Comparison of ENCODE assay signal across 23 cellular contexts in the genomic region with DNA sequence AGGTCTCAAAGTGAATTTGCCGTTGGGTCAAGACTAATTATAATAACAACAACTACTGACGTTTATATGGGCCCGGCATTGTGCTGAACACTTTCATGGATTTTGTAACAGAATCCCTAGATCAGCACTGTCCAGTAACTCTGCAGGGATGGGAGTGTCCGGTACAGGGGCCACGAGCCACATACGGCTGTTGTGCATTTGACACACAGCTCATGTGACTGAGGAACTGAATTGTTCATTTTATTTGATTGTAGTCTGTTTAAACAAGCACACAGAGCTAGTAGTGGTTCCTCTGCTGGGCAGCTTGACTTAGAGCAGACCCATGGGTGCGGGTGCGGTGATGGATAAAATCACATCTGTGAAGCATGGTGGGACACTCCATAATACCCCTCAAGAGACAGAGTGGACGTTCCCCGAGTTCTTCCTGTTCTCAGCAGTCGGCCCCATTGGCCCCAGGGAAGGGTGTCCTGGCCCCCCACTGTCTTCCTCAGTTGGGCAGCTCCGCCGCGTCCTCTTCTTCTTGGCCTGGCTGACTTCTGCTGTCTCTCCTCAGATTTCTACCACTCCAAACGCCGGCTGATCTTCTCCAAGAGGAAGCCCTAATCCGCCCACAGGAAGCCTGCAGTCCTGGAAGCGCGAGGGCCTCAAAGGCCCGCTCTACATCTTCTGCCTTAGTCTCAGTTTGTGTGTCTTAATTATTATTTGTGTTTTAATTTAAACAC. TPM values are rescaled to one million over a fixed set of nuclear protein-coding genes. Genes with fewer than 3 reads are reported as not detected.
DNase-seq lines count a peak whose midpoint lies in the region; ATAC-seq and TF ChIP-seq lines count a peak whose summit lies in the region.
"Had no signal": no experiment of that assay in that cellular context is flagged by ENCODE, and none has a peak within 500 bp of the region (broad histone marks: within the 10 kb centered on the region; RNA-seq: fewer than 3 reads in every experiment).

No MANE protein-coding gene starts in this region.

- peaks cover 62% of the 10 kb centered on the region for H3K4me1 Mint-ChIP-seq in CD14-positive monocyte

- peaks cover 0 to 3% (median 0%) of the 10 kb centered on the region in 7 donors for H3K9me3 Mint-ChIP-seq in CD14-positive monocyte
- H3K9me3 Mint-ChIP-seq: activated naive CD4-positive, alpha-beta T cell treated with anti-CD3 and anti-CD28 coated beads, Interleukin-2, amount 10 ng/mL, durations not matched to agents 7 days and 5 days; mesothelial cell of epicardium had no signal

- POLR2A ChIA-PET in GM10248 (lab: Yijun Ruan, JAX): interaction anchor here (0.5 to 2.0 kb wide), 3 partner anchors 18 to 76 kb away, joined by 3 to 8 read pairs (median 6); no protein-coding TSS in a partner anchor

- TF ChIP-seq CTCF in CD14-positive monocyte (IDR thresholded peaks at IDR 0.05) (no peak), coronary artery (IDR thresholded peaks at IDR 0.05) (no peak), omental fat pad (IDR thresholded peaks at IDR 0.05) (no peak), GM10248 (IDR thresholded peaks at IDR 0.05; ENCODE audit: control extremely low read depth, extremely low read depth, low read depth, missing control alignments) (no peak)

- CTCF ChIA-PET in GM10248 (lab: Yijun Ruan, JAX): interaction anchor here (1.0 to 8.0 kb wide), 7 partner anchors 19 to 74 kb away, joined by 3 to 55 read pairs (median 4); no protein-coding TSS in a partner anchor

- peak overlapping the region; percentile 64 to 65 for H3K4me3 Mint-ChIP-seq in CD14-positive monocyte
- H3K4me3 Mint-ChIP-seq: activated naive CD4-positive, alpha-beta T cell treated with anti-CD3 and anti-CD28 coated beads, Interleukin-2, amount 10 ng/mL, durations not matched to agents 7 days and 5 days; mesothelial cell of epicardium had no signal

- no peak for ATAC-seq in omental fat pad (ENCODE audit: low FRiP score)
- ATAC-seq in GM19455 (IDR thresholded peaks at IDR 0.05; ENCODE audit: unreplicated experiment): no peak

- intact Hi-C loops in CD14-positive monocyte (cut with micrococcal nuclease): no loop called here

- H3K27ac ChIP-seq in coronary artery: peak overlapping the region; percentile 25 to 50
- H3K27ac ChIP-seq: neutrophil, right atrium auricular region, SJSA1 had no signal

- H3K27me3 Mint-ChIP-seq in CD14-positive monocyte (ENCODE audit: low read depth in 3 of 3): peaks cover 2 to 7% (median 4%) of the 10 kb centered on the region in 3 donors
- H3K27me3 Mint-ChIP-seq: activated naive CD4-positive, alpha-beta T cell treated with anti-CD3 and anti-CD28 coated beads, Interleukin-2, amount 10 ng/mL, durations not matched to agents 7 days and 5 days had no signal

- TF ChIP-seq POLR2A in GM18951 (IDR thresholded peaks at IDR 0.05; ENCODE audit: extremely low read depth, insufficient read depth, insufficient read length): peak; percentile 59

- DNase-seq in CD14-positive monocyte (ENCODE audit: low spot score): peak; percentile 37
- DNase-seq in coronary artery (ENCODE audit: low spot score): no peak
- peak; percentile 22 for DNase-seq in omental fat pad (ENCODE audit: low spot score)
- no peak for DNase-seq in iPS-NIHi11 (ENCODE audit: low spot score)
- no peak for DNase-seq in activated naive CD4-positive, alpha-beta T cell (lab: John Stamatoyannopoulos, UW)
- DNase-seq in GM10248 (ENCODE audit: extremely low spot score): no peak
- DNase-seq: activated CD4-positive, alpha-beta T cell treated with anti-CD3 and anti-CD28 coated beads for 48 hours; activated naive CD4-positive, alpha-beta T cell treated with anti-CD3 and anti-CD28 coated beads, Interleukin-2, amount 10 ng/mL, durations not matched to agents 7 days and 5 days; foreskin melanocyte; kidney glomerular epithelial cell; NCI-H1417; NCI-H2171 treated with DMSO at 0.1 percent for 48 hours; OCI-M1; stimulated activated CD4-positive, alpha-beta T cell treated with anti-CD3 and anti-CD28 coated beads, Interleukin-2, amount 100 ng/mL, for 24 hours; uterus had no signal

- peak overlapping the region; percentile 93 to 98 (median 95) for H3K27ac Mint-ChIP-seq in CD14-positive monocyte
- H3K27ac Mint-ChIP-seq: mesothelial cell of epicardium had no signal

- H3K36me3 Mint-ChIP-seq in CD14-positive monocyte: peaks cover 60 to 67% of the 10 kb centered on the region in 2 donors

- in situ Hi-C loops in GM18951 (cut with MboI; ENCODE audit: low sequenced_read_pairs, unreplicated experiment): no loop called here

- peak overlapping the region; percentile 2 for H3K4me3 ChIP-seq in coronary artery
- H3K4me3 ChIP-seq: ascending aorta, right atrium auricular region, SJSA1, uterus had no signal

RNA-seq across cellular contexts. Expression of a gene that starts 6.8 kb away (rescaled TPM):
- polyA plus RNA-seq in CD14-positive monocyte: 100 to 1,000 TPM; 117 to 144 TPM
- total RNA-seq in omental fat pad: 100 to 1,000 TPM; 126 to 611 (median 261) TPM

RNA-seq across cellular contexts. Expression of a gene that starts 12.3 kb away (rescaled TPM):
- 1 to 10 TPM; 1.5 to 1.9 TPM for polyA plus RNA-seq in CD14-positive monocyte
- 1 to 10 TPM in 1 of 4 donors, under 1 TPM in 3; 0.19 to 2.4 (median 0.43) TPM for total RNA-seq in omental fat pad
- total RNA-seq: LHCN-M2, SJSA1 had no signal

Comparison
In these comparisons a context has a peak if more than half of its experiments do, and no peak if none do; other contexts are left out.
1. DNase-seq: peak in CD14-positive monocyte (single experiment) and omental fat pad (single experiment); none in coronary artery (single experiment), iPS-NIHi11 (single experiment), activated naive CD4-positive, alpha-beta T cell (0 of 4) and GM10248 (single experiment).